12 cellular contexts compared by ENCODE assay signal in genomic region chr7:1081931-1082401, GRCh38.
DNase-seq lines count a peak whose midpoint lies in the region; TF ChIP-seq lines count a peak whose summit lies in the region.
"Had no signal": no experiment of that assay in that cellular context is flagged by ENCODE, and none has a peak within 500 bp of the region (broad histone marks: within the 10 kb centered on the region; RNA-seq: fewer than 3 reads in every experiment).

No MANE protein-coding gene starts in this region.

- no peak for TF ChIP-seq CTCF in choroid plexus epithelial cell (conservative IDR thresholded peaks at IDR 0.05; ENCODE audit: low read depth, low read length)

- no peak overlapping the region for H3K9ac ChIP-seq in stomach smooth muscle (ENCODE audit: low read length in 2 of 2)

- peaks cover 26% of the 10 kb centered on the region for H3K4me1 ChIP-seq in stomach smooth muscle (ENCODE audit: control insufficient read depth, insufficient read depth, low read length)

- H3K36me3 ChIP-seq in stomach smooth muscle (ENCODE audit: control insufficient read depth in 2 of 2, insufficient read depth in 2 of 2, low read length in 2 of 2), result no peaks in the 10 kb centered on the region
- H3K36me3 ChIP-seq: esophagus muscularis mucosa, transverse colon had no signal

- no peak overlapping the region for H3K27ac ChIP-seq in stomach smooth muscle (ENCODE audit: low read length)
- H3K27ac ChIP-seq: esophagus muscularis mucosa, transverse colon had no signal

- DNase-seq in NCI-H2081 (lab: John Stamatoyannopoulos, UW) (peak; percentile 15 to 39), NCI-H2081 treated with DMSO at 0.1 percent for 48 hours (lab: John Stamatoyannopoulos, UW) (no peak), NCI-H526 (lab: John Stamatoyannopoulos, UW) (peak; percentile 57 to 82), choroid plexus epithelial cell (ENCODE audit: low read depth) (peak; percentile 52), SIG-M5 (lab: John Stamatoyannopoulos, UW) (no peak), MV-4-11 (lab: John Stamatoyannopoulos, UW) (no peak), HK-2 (ENCODE audit: unreplicated experiment) (no peak)
- DNase-seq: Calu3, NCI-H524, transverse colon had no signal

- H3K4me3 ChIP-seq in choroid plexus epithelial cell (ENCODE audit: low read depth, low read length) (no peak overlapping the region), stomach smooth muscle (ENCODE audit: low read length in 2 of 2) (peak overlapping the region; percentile 36 to 64)
- H3K4me3 ChIP-seq: transverse colon had no signal

- H3K27me3 ChIP-seq in stomach smooth muscle (ENCODE audit: control insufficient read depth in 1 of 2, insufficient read depth in 2 of 2, low read length in 2 of 2), result no peaks in the 10 kb centered on the region
- H3K27me3 ChIP-seq: esophagus muscularis mucosa, transverse colon had no signal

- H3K9me3 ChIP-seq in stomach smooth muscle (ENCODE audit: control insufficient read depth in 2 of 2, low read length in 2 of 2), result no peaks in the 10 kb centered on the region
- H3K9me3 ChIP-seq: esophagus muscularis mucosa, transverse colon had no signal

Comparison
In these comparisons a context has a peak if more than half of its experiments do, and no peak if none do; other contexts are left out.
1. DNase-seq: peak in NCI-H2081 (2 of 2), NCI-H526 (2 of 2) and choroid plexus epithelial cell (single experiment); none in NCI-H2081 treated with DMSO at 0.1 percent for 48 hours (single experiment), SIG-M5 (single experiment), MV-4-11 (single experiment) and HK-2 (single experiment).